ENCODE assay signal across 9 cellular contexts in genomic region chr20:41145821-41146620, GRCh38. TPM values are rescaled to one million over a fixed set of nuclear protein-coding genes. Genes with fewer than 3 reads are reported as not detected.
DNase-seq lines count a peak whose midpoint lies in the region; ATAC-seq and TF ChIP-seq lines count a peak whose summit lies in the region.
"Had no signal": no experiment of that assay in that cellular context is flagged by ENCODE, and none has a peak within 500 bp of the region (broad histone marks: within the 10 kb centered on the region; RNA-seq: fewer than 3 reads in every experiment).

No MANE protein-coding gene starts in this region.

- H3K4me3 Mint-ChIP-seq in stimulated activated naive CD8-positive, alpha-beta T cell treated with anti-CD3 and anti-CD28 coated beads, Interleukin-15, Interleukin-2, amounts not matched to agents 100 ng/mL and 50 ng/mL, for 24 hours = no peak overlapping the region
- H3K4me3 Mint-ChIP-seq in endothelial cell (ENCODE audit: unreplicated experiment) = peak overlapping the region; percentile 64
- no peak overlapping the region for H3K4me3 Mint-ChIP-seq in natural killer cell treated with Interleukin-12 subunit alpha and Interleukin-12 subunit beta and Interleukin-15 and Interleukin-18, amount 100 ng/mL, for 72 hours

- peak overlapping the region; percentile 64 for H3K27ac Mint-ChIP-seq in stimulated activated naive CD8-positive, alpha-beta T cell treated with anti-CD3 and anti-CD28 coated beads, Interleukin-15, Interleukin-2, amounts not matched to agents 100 ng/mL and 50 ng/mL, for 24 hours
- peak overlapping the region; percentile 57 for H3K27ac Mint-ChIP-seq in endothelial cell (ENCODE audit: unreplicated experiment)
- peak overlapping the region in 1 of 2 donors; percentile 35 for H3K27ac Mint-ChIP-seq in natural killer cell treated with Interleukin-12 subunit alpha and Interleukin-12 subunit beta and Interleukin-15 and Interleukin-18, amount 100 ng/mL, for 72 hours

- no peak for ATAC-seq in stimulated activated naive CD8-positive, alpha-beta T cell treated with anti-CD3 and anti-CD28 coated beads, Interleukin-15, Interleukin-2, amounts not matched to agents 100 U/mL and 50 U/mL, for 24 hours
- no peak for ATAC-seq in natural killer cell treated with Interleukin-12 subunit alpha and Interleukin-12 subunit beta and Interleukin-15 and Interleukin-18, amount 100 ng/mL, for 72 hours
- ATAC-seq in GM19328 (IDR thresholded peaks at IDR 0.05; ENCODE audit: unreplicated experiment) = no peak

- peaks cover 99% of the 10 kb centered on the region for H3K4me1 Mint-ChIP-seq in stimulated activated naive CD8-positive, alpha-beta T cell treated with anti-CD3 and anti-CD28 coated beads, Interleukin-15, Interleukin-2, amounts not matched to agents 100 ng/mL and 50 ng/mL, for 24 hours (ENCODE audit: low read depth)
- H3K4me1 Mint-ChIP-seq in endothelial cell (ENCODE audit: unreplicated experiment) = peaks cover 94% of the 10 kb centered on the region
- H3K4me1 Mint-ChIP-seq in natural killer cell treated with Interleukin-12 subunit alpha and Interleukin-12 subunit beta and Interleukin-15 and Interleukin-18, amount 100 ng/mL, for 72 hours (ENCODE audit: low read depth in 2 of 2) = peaks cover 67 to 76% of the 10 kb centered on the region in 2 donors

- no peak for DNase-seq in stimulated activated naive CD8-positive, alpha-beta T cell treated with anti-CD3 and anti-CD28 coated beads, Interleukin-15, Interleukin-2, amounts not matched to agents 100 U/mL and 50 U/mL, for 24 hours
- DNase-seq in endothelial cell (ENCODE audit: low spot score) (no peak), NCI-H748 (lab: John Stamatoyannopoulos, UW; ENCODE audit: unreplicated experiment) (no peak), COR-L47 (lab: John Stamatoyannopoulos, UW) (no peak), GM13976 (ENCODE audit: low spot score) (no peak)
- DNase-seq in natural killer cell treated with Interleukin-12 subunit alpha and Interleukin-12 subunit beta and Interleukin-15 and Interleukin-18, amount 100 ng/mL, for 72 hours (ENCODE audit: low spot score) = peak; percentile 51
- DNase-seq: Kasumi-1 had no signal

- peaks cover 34% of the 10 kb centered on the region for H3K36me3 Mint-ChIP-seq in stimulated activated naive CD8-positive, alpha-beta T cell treated with anti-CD3 and anti-CD28 coated beads, Interleukin-15, Interleukin-2, amounts not matched to agents 100 ng/mL and 50 ng/mL, for 24 hours (ENCODE audit: low read depth)
- peaks cover 50% of the 10 kb centered on the region for H3K36me3 Mint-ChIP-seq in endothelial cell (ENCODE audit: low read depth, unreplicated experiment)
- H3K36me3 Mint-ChIP-seq in natural killer cell treated with Interleukin-12 subunit alpha and Interleukin-12 subunit beta and Interleukin-15 and Interleukin-18, amount 100 ng/mL, for 72 hours = no peaks in the 10 kb centered on the region

- TF ChIP-seq CTCF in endothelial cell (IDR thresholded peaks at IDR 0.05; ENCODE audit: unreplicated experiment) (no peak), GM13976 (IDR thresholded peaks at IDR 0.05; ENCODE audit: borderline replicate concordance, control extremely low read depth, extremely low read depth, insufficient read depth, missing control alignments) (no peak)

- no peaks in the 10 kb centered on the region for H3K27me3 Mint-ChIP-seq in stimulated activated naive CD8-positive, alpha-beta T cell treated with anti-CD3 and anti-CD28 coated beads, Interleukin-15, Interleukin-2, amounts not matched to agents 100 ng/mL and 50 ng/mL, for 24 hours
- peaks cover 19% of the 10 kb centered on the region for H3K27me3 Mint-ChIP-seq in endothelial cell (ENCODE audit: unreplicated experiment)
- no peaks in the 10 kb centered on the region for H3K27me3 Mint-ChIP-seq in natural killer cell treated with Interleukin-12 subunit alpha and Interleukin-12 subunit beta and Interleukin-15 and Interleukin-18, amount 100 ng/mL, for 72 hours

- H3K9me3 Mint-ChIP-seq in stimulated activated naive CD8-positive, alpha-beta T cell treated with anti-CD3 and anti-CD28 coated beads, Interleukin-15, Interleukin-2, amounts not matched to agents 100 ng/mL and 50 ng/mL, for 24 hours = no peaks in the 10 kb centered on the region
- no peaks in the 10 kb centered on the region for H3K9me3 Mint-ChIP-seq in endothelial cell (ENCODE audit: unreplicated experiment)
- H3K9me3 Mint-ChIP-seq in natural killer cell treated with Interleukin-12 subunit alpha and Interleukin-12 subunit beta and Interleukin-15 and Interleukin-18, amount 100 ng/mL, for 72 hours = no peaks in the 10 kb centered on the region

- in situ Hi-C loops in GM13976 (cut with MboI; ENCODE audit: low sequenced_read_pairs, unreplicated experiment) = no loop called here

RNA-seq across cellular contexts. Expression of gene PLCG1, which starts 8.7 kb away (rescaled TPM):
- 456 TPM for total RNA-seq in endothelial cell (ENCODE audit: unreplicated experiment)
- 100 to 1,000 TPM in 1 of 2 donors, 10 to 100 TPM in 1; 54.6 to 114 TPM for total RNA-seq in natural killer cell treated with Interleukin-12 subunit alpha and Interleukin-12 subunit beta and Interleukin-15 and Interleukin-18, amount 100 ng/mL, for 72 hours
